In the genomic region with DNA sequence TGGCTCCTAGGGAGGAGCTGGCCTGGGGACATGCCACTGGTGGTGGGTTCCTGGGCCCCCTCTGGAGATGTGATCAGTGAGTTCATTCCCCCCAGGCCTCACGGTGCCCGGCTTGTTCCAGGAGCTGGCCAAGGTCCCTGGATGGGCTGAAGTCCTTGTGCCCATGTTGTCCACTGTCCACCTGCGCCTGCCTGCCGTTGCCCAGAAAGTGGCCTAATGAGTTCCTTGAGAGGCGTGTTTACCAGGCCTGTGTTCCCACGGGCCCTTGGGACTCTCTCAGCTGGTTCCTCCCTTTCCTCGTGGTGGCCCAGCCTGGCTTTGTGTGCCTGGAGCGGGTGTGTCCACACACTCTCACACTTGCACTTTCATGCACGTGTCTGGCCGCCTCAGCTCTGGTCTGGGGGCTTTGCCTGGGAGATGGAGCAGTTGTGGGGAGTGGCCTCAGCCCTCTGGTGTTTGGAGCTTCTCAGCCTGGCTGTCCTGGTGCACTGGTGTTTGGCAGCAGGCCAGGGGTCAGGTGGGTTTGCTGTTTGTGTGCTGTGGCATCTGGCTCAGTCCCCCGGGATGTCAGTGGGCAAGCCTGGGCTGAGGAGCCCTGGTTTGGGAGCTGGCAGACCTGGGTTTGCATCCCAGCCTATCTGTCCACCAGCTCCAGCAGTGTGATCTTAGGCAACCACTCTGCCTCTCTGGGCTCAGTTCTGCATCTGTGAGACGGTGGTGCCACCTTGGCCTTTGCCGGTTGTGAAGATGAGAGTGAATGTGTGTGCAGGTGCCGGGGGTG, we compare ENCODE assay signal across 10 cellular contexts. TPM values are rescaled to one million over a fixed set of nuclear protein-coding genes. Genes with fewer than 3 reads are reported as not detected.
A peak's percentile ranks its signal among the peaks of the same experiment; 100 is the strongest.
DNase-seq lines count a peak whose midpoint lies in the region; ATAC-seq and TF ChIP-seq lines count a peak whose summit lies in the region.
"Had no signal": no experiment of that assay in that cellular context is flagged by ENCODE, and none has a peak within 500 bp of the region (broad histone marks: within the 10 kb centered on the region; RNA-seq: fewer than 3 reads in every experiment).

No MANE protein-coding gene starts in this region.

- intact Hi-C loops in OCI-LY7 (cut with micrococcal nuclease; ENCODE audit: unreplicated experiment) (no loop called here), left ventricle myocardium inferior (cut with micrococcal nuclease) (no loop called here), posterior cingulate gyrus (cut with DNase I) (no loop called here)

- TF ChIP-seq CTCF in OCI-LY7 (conservative IDR thresholded peaks at IDR 0.05; ENCODE audit: low read length) (no peak), left ventricle myocardium inferior (IDR thresholded peaks at IDR 0.05; ENCODE audit: borderline replicate concordance) (no peak)

- H3K27ac Mint-ChIP-seq in T-helper 2 cell treated with Interferon-gamma antibody and Interleukin-4, amounts not matched to agents 5 μg/mL and 100 μg/mL, for 36 hours = peak overlapping the region; percentile 28
- H3K27ac Mint-ChIP-seq in stimulated activated effector memory CD8-positive, alpha-beta T cell treated with anti-CD3 and anti-CD28 coated beads, Interleukin-12 subunit alpha, Interleukin-12 subunit beta, amount 100 ng/mL, for 72 hours = peak overlapping the region; percentile 93

- peaks cover 57% of the 10 kb centered on the region for H3K36me3 Mint-ChIP-seq in T-helper 2 cell treated with Interferon-gamma antibody and Interleukin-4, amounts not matched to agents 5 μg/mL and 100 μg/mL, for 36 hours (ENCODE audit: low read depth)
- H3K36me3 Mint-ChIP-seq in stimulated activated effector memory CD8-positive, alpha-beta T cell treated with anti-CD3 and anti-CD28 coated beads, Interleukin-12 subunit alpha, Interleukin-12 subunit beta, amount 100 ng/mL, for 72 hours = peaks cover 56% of the 10 kb centered on the region

- H3K4me2 ChIP-seq in OCI-LY7 (ENCODE audit: low read length) = peak overlapping the region; percentile 87

- H3K4me3 ChIP-seq in OCI-LY7 (ENCODE audit: low read depth, low read length, poor library complexity, severe bottlenecking) (peak overlapping the region; percentile 9), left ventricle myocardium inferior (no peak overlapping the region)

- no peaks in the 10 kb centered on the region for H3K9me3 Mint-ChIP-seq in T-helper 2 cell treated with Interferon-gamma antibody and Interleukin-4, amounts not matched to agents 5 μg/mL and 100 μg/mL, for 36 hours
- no peaks in the 10 kb centered on the region for H3K9me3 Mint-ChIP-seq in stimulated activated effector memory CD8-positive, alpha-beta T cell treated with anti-CD3 and anti-CD28 coated beads, Interleukin-12 subunit alpha, Interleukin-12 subunit beta, amount 100 ng/mL, for 72 hours

- no peak for DNase-seq in T-helper 2 cell treated with Interferon-gamma antibody and Interleukin-4, amounts not matched to agents 5 μg/mL and 100 μg/mL, for 36 hours (ENCODE audit: low spot score)
- no peak for DNase-seq in T-helper 2 cell
- DNase-seq in OCI-LY7 (ENCODE audit: low spot score) = peak; percentile 59
- DNase-seq in left ventricle myocardium inferior = peak; percentile 42
- no peak for DNase-seq in stimulated activated effector memory CD8-positive, alpha-beta T cell treated with anti-CD3 and anti-CD28 coated beads, Interleukin-12 subunit alpha, Interleukin-12 subunit beta, amount 100 ng/mL, for 72 hours (ENCODE audit: low spot score in 2 of 2)
- no peak for DNase-seq in HuH-7.5 (ENCODE audit: low spot score)
- DNase-seq in posterior cingulate gyrus = no peak
- DNase-seq: head of caudate nucleus, SHP77 treated with DMSO at 0.1 percent for 48 hours had no signal

- BruUV-seq in OCI-LY7 (replicated peaks; lab: Mats Ljungman, UMichigan) = no TSS peak

- no peak overlapping the region for H2AFZ ChIP-seq in OCI-LY7 (ENCODE audit: low read length)

- no peaks in the 10 kb centered on the region for H4K20me1 ChIP-seq in OCI-LY7 (ENCODE audit: insufficient read depth, low read length)

- H3K9me2 ChIP-seq in OCI-LY7 (ENCODE audit: insufficient read depth, low read length) = no peaks in the 10 kb centered on the region

- H3K27ac ChIP-seq in OCI-LY7 (ENCODE audit: low read depth, low read length, poor library complexity, severe bottlenecking) (peak overlapping the region; percentile 46), left ventricle myocardium inferior (replicated peaks) (no peak overlapping the region)

- peaks cover 3% of the 10 kb centered on the region for H3K27me3 ChIP-seq in left ventricle myocardium inferior (ENCODE audit: low read depth)

- H3K9me3 ChIP-seq in OCI-LY7 (ENCODE audit: low read length) (no peaks in the 10 kb centered on the region), left ventricle myocardium inferior (replicated peaks) (peaks cover 13% of the 10 kb centered on the region)

- H3K36me3 ChIP-seq in OCI-LY7 (ENCODE audit: insufficient read depth, low read length) (peaks cover 38% of the 10 kb centered on the region), left ventricle myocardium inferior (no peaks in the 10 kb centered on the region)

- H3K4me1 Mint-ChIP-seq in T-helper 2 cell treated with Interferon-gamma antibody and Interleukin-4, amounts not matched to agents 5 μg/mL and 100 μg/mL, for 36 hours (ENCODE audit: low read depth) = peaks cover 40% of the 10 kb centered on the region
- peaks cover 77% of the 10 kb centered on the region for H3K4me1 Mint-ChIP-seq in stimulated activated effector memory CD8-positive, alpha-beta T cell treated with anti-CD3 and anti-CD28 coated beads, Interleukin-12 subunit alpha, Interleukin-12 subunit beta, amount 100 ng/mL, for 72 hours

- H3K4me1 ChIP-seq in OCI-LY7 (ENCODE audit: insufficient read depth, low read length, poor library complexity, severe bottlenecking) (peaks cover 65% of the 10 kb centered on the region), left ventricle myocardium inferior (peaks cover 28% of the 10 kb centered on the region)

- H3K79me2 ChIP-seq in OCI-LY7 (ENCODE audit: insufficient read depth, low read depth, low read length) = peaks cover 62% of the 10 kb centered on the region

- H3K27me3 Mint-ChIP-seq in T-helper 2 cell treated with Interferon-gamma antibody and Interleukin-4, amounts not matched to agents 5 μg/mL and 100 μg/mL, for 36 hours (ENCODE audit: low read depth) = no peaks in the 10 kb centered on the region

- ATAC-seq in stimulated activated effector memory CD8-positive, alpha-beta T cell treated with anti-CD3 and anti-CD28 coated beads, Interleukin-12 subunit alpha, Interleukin-12 subunit beta, amount 100 ng/mL, for 72 hours = no peak
- ATAC-seq in GM19463 (IDR thresholded peaks at IDR 0.05; ENCODE audit: unreplicated experiment) = no peak

- POLR2A ChIA-PET in OCI-LY7 (lab: Charles Lee) = interaction anchor here (0.5 to 3.7 kb wide), 9 partner anchors 10 to 1237 kb away, joined by 3 to 21 read pairs (median 3); a partner anchor contains a TSS

- CTCF ChIA-PET in OCI-LY7 (lab: Charles Lee; ENCODE audit: unreplicated experiment) = interaction anchor here (0.7 to 1.3 kb wide), 3 partner anchors 10 to 53 kb away, joined by 3 to 10 read pairs (median 3); no protein-coding TSS in a partner anchor

- peak overlapping the region; percentile 4 for H3K4me3 Mint-ChIP-seq in T-helper 2 cell treated with Interferon-gamma antibody and Interleukin-4, amounts not matched to agents 5 μg/mL and 100 μg/mL, for 36 hours
- H3K4me3 Mint-ChIP-seq in stimulated activated effector memory CD8-positive, alpha-beta T cell treated with anti-CD3 and anti-CD28 coated beads, Interleukin-12 subunit alpha, Interleukin-12 subunit beta, amount 100 ng/mL, for 72 hours = peak overlapping the region; percentile 72

RNA-seq across cellular contexts. Expression of a gene that starts 18.0 kb away (rescaled TPM):
- 36.9 and 49.9 TPM in 2 replicates for total RNA-seq in OCI-LY7 (2014; rRNA removed; shearing (Covaris generic))
- total RNA-seq in OCI-LY7 (2022) (62.0 and 77.7 TPM in 2 replicates), left ventricle myocardium inferior (9.7 TPM)

Comparison
In these comparisons a context has a peak if more than half of its experiments do, and no peak if none do; other contexts are left out.
1. DNase-seq: peak in OCI-LY7 (single experiment) and left ventricle myocardium inferior (single experiment); none in T-helper 2 cell treated with Interferon-gamma antibody and Interleukin-4, amounts not matched to agents 5 μg/mL and 100 μg/mL, for 36 hours (single experiment), T-helper 2 cell (0 of 5), stimulated activated effector memory CD8-positive, alpha-beta T cell treated with anti-CD3 and anti-CD28 coated beads, Interleukin-12 subunit alpha, Interleukin-12 subunit beta, amount 100 ng/mL, for 72 hours (0 of 2), HuH-7.5 (single experiment) and posterior cingulate gyrus (0 of 10).